Comparison of ENCODE assay signal across 9 cellular contexts in the genomic region with DNA sequence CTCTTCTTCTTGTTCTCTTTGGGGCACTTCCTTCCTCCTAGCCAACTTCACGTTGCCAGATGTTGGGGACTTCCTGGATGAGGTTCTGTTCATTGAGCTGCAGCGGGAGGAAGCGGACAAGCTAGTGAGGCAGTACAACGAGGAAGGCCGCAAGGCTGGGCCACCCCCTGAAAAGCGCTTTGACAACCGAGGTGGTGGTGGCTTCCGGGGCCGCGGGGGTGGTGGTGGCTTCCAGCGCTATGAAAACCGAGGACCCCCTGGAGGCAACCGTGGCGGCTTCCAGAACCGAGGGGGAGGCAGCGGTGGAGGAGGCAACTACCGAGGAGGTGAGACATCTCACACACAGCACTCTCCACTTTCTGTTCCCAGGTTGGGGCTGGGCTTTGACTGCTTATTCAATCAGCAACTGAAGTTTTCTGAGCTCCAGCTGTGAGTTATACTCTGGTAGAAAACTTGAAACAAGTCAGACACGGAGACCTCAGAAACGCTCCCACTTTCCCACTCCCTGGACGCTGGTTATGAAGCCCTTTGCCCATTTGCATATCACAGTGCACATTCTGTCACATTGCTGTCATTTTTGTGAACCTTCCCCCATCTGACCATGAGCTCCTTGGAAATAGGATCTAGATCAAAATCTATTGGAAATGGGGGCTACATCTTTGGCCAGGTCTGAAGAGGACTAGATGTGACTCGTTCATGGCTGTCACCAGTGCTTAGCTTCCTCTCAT. TPM values are rescaled to one million over a fixed set of nuclear protein-coding genes. Genes with fewer than 3 reads are reported as not detected.
A peak's percentile ranks its signal among the peaks of the same experiment; 100 is the strongest.
DNase-seq lines count a peak whose midpoint lies in the region; ATAC-seq and TF ChIP-seq lines count a peak whose summit lies in the region.
"Had no signal": no experiment of that assay in that cellular context is flagged by ENCODE, and none has a peak within 500 bp of the region (broad histone marks: within the 10 kb centered on the region; RNA-seq: fewer than 3 reads in every experiment).

No MANE protein-coding gene starts in this region.

- peaks cover 11% of the 10 kb centered on the region for H3K36me3 ChIP-seq in mucosa of descending colon (ENCODE audit: low read depth)
- H3K36me3 ChIP-seq: uterus had no signal

- DNase-seq in activated T-cell treated with anti-CD3 and anti-CD28 coated beads for 4 hours: peak; percentile 47
- peak in 2 of 3 donors; percentile 54 to 84 for DNase-seq in mucosa of descending colon
- no peak for DNase-seq in hippocampal formation (lab: John Stamatoyannopoulos, UW)
- DNase-seq in cerebellar nuclear complex (lab: John Stamatoyannopoulos, UW): no peak
- no peak for DNase-seq in NCI-H526 treated with DMSO at 0.1 percent for 48 hours (lab: John Stamatoyannopoulos, UW)
- DNase-seq in iPS-NIHi7 (ENCODE audit: extremely low spot score): no peak
- DNase-seq: uterus had no signal

- no peak for TF ChIP-seq CTCF in mucosa of descending colon (IDR thresholded peaks at IDR 0.05)

- H3K9me3 ChIP-seq in mucosa of descending colon: no peaks in the 10 kb centered on the region
- H3K9me3 ChIP-seq: uterus had no signal

- ATAC-seq in HG03097 (IDR thresholded peaks at IDR 0.05; ENCODE audit: low FRiP score, unreplicated experiment) (peak; percentile 35), mucosa of descending colon (peak; percentile 40)

- peak overlapping the region; percentile 69 for H3K4me3 Mint-ChIP-seq in stimulated activated naive CD8-positive, alpha-beta T cell treated with anti-CD3 and anti-CD28 coated beads, Interleukin-15, Interleukin-2, amounts not matched to agents 100 ng/mL and 50 ng/mL, for 24 hours

- no peak overlapping the region for H3K4me3 ChIP-seq in mucosa of descending colon
- H3K4me3 ChIP-seq: uterus had no signal

- peaks cover 17% of the 10 kb centered on the region for H3K4me1 ChIP-seq in mucosa of descending colon (ENCODE audit: low read depth)

- H3K36me3 Mint-ChIP-seq in stimulated activated naive CD8-positive, alpha-beta T cell treated with anti-CD3 and anti-CD28 coated beads, Interleukin-15, Interleukin-2, amounts not matched to agents 100 ng/mL and 50 ng/mL, for 24 hours (ENCODE audit: low read depth): peaks cover 82% of the 10 kb centered on the region

- H3K27ac Mint-ChIP-seq in stimulated activated naive CD8-positive, alpha-beta T cell treated with anti-CD3 and anti-CD28 coated beads, Interleukin-15, Interleukin-2, amounts not matched to agents 100 ng/mL and 50 ng/mL, for 24 hours: peak overlapping the region; percentile 96

- H3K27me3 Mint-ChIP-seq in stimulated activated naive CD8-positive, alpha-beta T cell treated with anti-CD3 and anti-CD28 coated beads, Interleukin-15, Interleukin-2, amounts not matched to agents 100 ng/mL and 50 ng/mL, for 24 hours: no peaks in the 10 kb centered on the region

- H3K9me3 Mint-ChIP-seq in stimulated activated naive CD8-positive, alpha-beta T cell treated with anti-CD3 and anti-CD28 coated beads, Interleukin-15, Interleukin-2, amounts not matched to agents 100 ng/mL and 50 ng/mL, for 24 hours: no peaks in the 10 kb centered on the region

- H3K4me1 Mint-ChIP-seq in stimulated activated naive CD8-positive, alpha-beta T cell treated with anti-CD3 and anti-CD28 coated beads, Interleukin-15, Interleukin-2, amounts not matched to agents 100 ng/mL and 50 ng/mL, for 24 hours (ENCODE audit: low read depth): peaks cover 99% of the 10 kb centered on the region

- intact Hi-C loops in mucosa of descending colon (cut with DNase I, micrococcal nuclease): no loop called here

RNA-seq across cellular contexts. Expression of a gene that starts 7.2 kb away (rescaled TPM):
- total RNA-seq in mucosa of descending colon: 10 to 100 TPM; 26.2 to 29.6 (median 27.0) TPM

RNA-seq across cellular contexts. Expression of a gene that starts 38.6 kb away (rescaled TPM):
- total RNA-seq in mucosa of descending colon: 100 to 1,000 TPM; 155 to 234 (median 190) TPM

RNA-seq across cellular contexts. Expression of a gene that starts 50.9 kb away (rescaled TPM):
- total RNA-seq in mucosa of descending colon: 10 to 100 TPM in 2 of 3 donors, 1 to 10 TPM in 1; 8.2 to 39.6 (median 21.8) TPM

Comparison
In these comparisons a context has a peak if more than half of its experiments do, and no peak if none do; other contexts are left out.
1. DNase-seq: peak in activated T-cell treated with anti-CD3 and anti-CD28 coated beads for 4 hours (single experiment) and mucosa of descending colon (2 of 3); none in hippocampal formation (0 of 2), cerebellar nuclear complex (0 of 2), NCI-H526 treated with DMSO at 0.1 percent for 48 hours (single experiment) and iPS-NIHi7 (single experiment).